ENCODE assay signal across 8 cellular contexts in genomic region chr7:149496642-149497391, GRCh38. TPM values are rescaled to one million over a fixed set of nuclear protein-coding genes. Genes with fewer than 3 reads are reported as not detected.
DNase-seq lines count a peak whose midpoint lies in the region; ATAC-seq and TF ChIP-seq lines count a peak whose summit lies in the region.

No MANE protein-coding gene starts in this region.

- no peak for TF ChIP-seq CTCF in Peyer's patch (IDR thresholded peaks at IDR 0.05)

- no peak for TF ChIP-seq POLR2A in Peyer's patch (IDR thresholded peaks at IDR 0.05)

- peak overlapping the region; percentile 78 to 95 (median 82) for H3K27ac ChIP-seq in Peyer's patch
- peak overlapping the region; percentile 53 for H3K27ac ChIP-seq in trophoblast cell (ENCODE audit: low read depth, low read length)

- H3K14ac ChIP-seq in trophoblast cell (ENCODE audit: low read length), result peak overlapping the region; percentile 66

- WGBS in trophoblast cell (ENCODE audit: extremely low coverage, insufficient coverage, insufficient read length), result no CpG with 5 or more reads among the region's 51 CpGs

- peaks cover 8% of the 10 kb centered on the region for H3K79me1 ChIP-seq in trophoblast cell (ENCODE audit: low read length)

- peak overlapping the region; percentile 2 for H2BK120ac ChIP-seq in trophoblast cell (ENCODE audit: insufficient read depth, low read length, poor library complexity)

- H3K27me3 ChIP-seq in Peyer's patch (no peaks in the 10 kb centered on the region), trophoblast cell (ENCODE audit: insufficient read depth, low read length) (no peaks in the 10 kb centered on the region)

- H3K36me3 ChIP-seq in Peyer's patch, result peaks cover 0 to 24% (median 0%) of the 10 kb centered on the region in 3 donors
- peaks cover 18 to 21% of the 10 kb centered on the region in 2 experiments for H3K36me3 ChIP-seq in trophoblast cell (ENCODE audit: control insufficient read depth in 1 of 2, insufficient read depth in 2 of 2, low read length in 2 of 2)

- H2AFZ ChIP-seq in trophoblast cell (ENCODE audit: insufficient read depth, low read length, poor library complexity), result peak overlapping the region; percentile 73

- ATAC-seq in HG02970 (IDR thresholded peaks at IDR 0.05; ENCODE audit: low FRiP score, unreplicated experiment), result peak; percentile 19

- H4K12ac ChIP-seq in trophoblast cell (ENCODE audit: low read depth, low read length), result peak overlapping the region; percentile 94

- H2BK5ac ChIP-seq in trophoblast cell (ENCODE audit: low read depth, low read length, poor library complexity), result peak overlapping the region; percentile 46

- no peaks in the 10 kb centered on the region for H3K9me3 ChIP-seq in Peyer's patch
- peaks cover 3% of the 10 kb centered on the region for H3K9me3 ChIP-seq in trophoblast cell (ENCODE audit: insufficient read depth, low read depth, low read length)

- H3K4ac ChIP-seq in trophoblast cell (ENCODE audit: low read depth, low read length), result peak overlapping the region; percentile 95

- DNase-seq in NCI-H345 (lab: John Stamatoyannopoulos, UW), result peak; percentile 17
- no peak for DNase-seq in NCI-H345 treated with DMSO at 0.1 percent for 48 hours (lab: John Stamatoyannopoulos, UW; ENCODE audit: unreplicated experiment)
- peak; percentile 60 to 72 (median 68) for DNase-seq in Peyer's patch
- peak; percentile 59 for DNase-seq in activated naive CD4-positive, alpha-beta T cell treated with Interleukin-2 at 50 U/mL for 16 hours
- DNase-seq in glomerular visceral epithelial cell (ENCODE audit: extremely low spot score), result peak; percentile 43
- DNase-seq in trophoblast cell, result peak in 1 of 2 donors; percentile 25
- DNase-seq in DMS79 treated with DMSO at 0.1 percent for 48 hours (lab: John Stamatoyannopoulos, UW), result no peak

- H3K4me3 ChIP-seq in Peyer's patch (peak overlapping the region; percentile 82 to 96 (median 90)), trophoblast cell (ENCODE audit: low read depth, low read length) (peak overlapping the region; percentile 93)

- H2AK5ac ChIP-seq in trophoblast cell (ENCODE audit: low read length), result peak overlapping the region; percentile 92

- peak overlapping the region; percentile 97 for H3K9ac ChIP-seq in trophoblast cell (ENCODE audit: low read length)

- H3K18ac ChIP-seq in trophoblast cell (ENCODE audit: low read length), result peak overlapping the region; percentile 93

- H2BK12ac ChIP-seq in trophoblast cell (ENCODE audit: low read length), result no peak overlapping the region

- H3K4me2 ChIP-seq in trophoblast cell (ENCODE audit: low read length), result peak overlapping the region; percentile 94

- H3K4me1 ChIP-seq in Peyer's patch, result peaks cover 0 to 23% (median 0%) of the 10 kb centered on the region in 4 donors
- H3K4me1 ChIP-seq in trophoblast cell (ENCODE audit: control insufficient read depth in 1 of 2, insufficient read depth in 2 of 2, low read length in 2 of 2), result peaks cover 3 to 4% of the 10 kb centered on the region in 2 experiments

- H4K8ac ChIP-seq in trophoblast cell (ENCODE audit: low read depth, low read length), result peak overlapping the region; percentile 81

- H3K23ac ChIP-seq in trophoblast cell (ENCODE audit: low read length), result no peak overlapping the region

- H3K79me2 ChIP-seq in trophoblast cell (ENCODE audit: control insufficient read depth, insufficient read depth, low read length, poor library complexity), result peaks cover 7% of the 10 kb centered on the region

- peak overlapping the region; percentile 85 for H4K91ac ChIP-seq in trophoblast cell (ENCODE audit: low read depth, low read length)

RNA-seq across cellular contexts. Expression of gene ZNF746, which starts 0.8 kb away (rescaled TPM):
- 10 to 100 TPM; 17.3 to 28.1 (median 23.4) TPM for total RNA-seq in Peyer's patch
- polyA plus RNA-seq in trophoblast cell (2013), result 12.1 and 12.8 TPM in 2 replicates

RNA-seq across cellular contexts. Expression of gene ZNF777, which starts 36.0 kb away (rescaled TPM):
- total RNA-seq in Peyer's patch, result 10 to 100 TPM in 2 of 4 donors, 1 to 10 TPM in 2; 6.5 to 12.4 (median 9.9) TPM
- 10.7 TPM in 2 replicates for polyA plus RNA-seq in trophoblast cell (2013)

Comparison
In these comparisons a context has a peak if more than half of its experiments do, and no peak if none do; other contexts are left out.
1. DNase-seq: peak in NCI-H345 (single experiment), Peyer's patch (3 of 3), activated naive CD4-positive, alpha-beta T cell treated with Interleukin-2 at 50 U/mL for 16 hours (single experiment) and glomerular visceral epithelial cell (single experiment); none in NCI-H345 treated with DMSO at 0.1 percent for 48 hours (single experiment) and DMS79 treated with DMSO at 0.1 percent for 48 hours (single experiment).